24 cellular contexts compared by ENCODE assay signal in the genomic region with DNA sequence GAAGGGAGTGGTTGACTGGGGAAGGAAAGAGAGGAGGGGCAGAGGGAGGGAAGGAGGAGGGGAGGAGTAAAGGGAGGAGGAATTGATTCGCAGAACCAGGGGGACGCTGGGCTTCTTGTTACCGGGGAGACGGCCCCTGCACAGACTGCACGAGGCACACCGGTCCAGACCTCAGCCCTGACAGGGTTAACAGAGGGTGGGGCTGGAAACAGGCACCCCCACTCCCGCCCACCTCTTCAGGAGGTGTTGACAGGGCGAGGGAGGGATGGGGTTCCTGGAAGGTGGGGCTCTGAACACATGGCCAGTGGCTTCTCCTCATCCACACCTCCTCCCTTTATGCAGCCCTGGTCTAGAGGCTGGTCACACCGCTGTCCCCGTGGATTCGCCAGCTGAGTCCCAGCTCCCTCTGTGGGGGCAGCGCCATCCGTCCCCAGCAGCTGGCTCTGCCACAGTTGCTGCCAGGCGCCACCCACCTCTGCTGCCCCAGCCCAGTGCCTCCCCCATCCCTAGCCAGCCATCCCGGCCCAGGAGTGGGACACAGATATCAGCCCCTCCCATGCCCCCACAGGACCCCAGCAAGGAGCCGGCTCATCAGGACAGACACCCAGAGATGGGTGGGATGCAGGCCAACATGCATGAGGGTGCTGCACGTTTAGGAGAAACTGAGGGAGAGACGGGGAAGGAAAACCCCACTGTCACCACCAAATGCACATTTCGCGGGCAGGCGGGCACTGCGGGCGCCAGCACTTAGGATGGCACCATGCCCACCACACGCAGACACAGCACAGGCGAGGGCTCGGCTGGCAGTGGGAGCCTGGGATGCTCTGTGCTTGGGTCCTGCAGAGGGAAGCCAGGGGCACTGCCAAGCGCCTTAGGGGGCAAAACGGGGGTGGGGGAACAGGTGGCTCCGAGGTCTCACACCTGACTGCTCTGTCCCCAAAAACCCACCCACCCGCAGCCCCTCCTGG.
DNase-seq lines count a peak whose midpoint lies in the region; ATAC-seq and TF ChIP-seq lines count a peak whose summit lies in the region.
"Had no signal": no experiment of that assay in that cellular context is flagged by ENCODE, and none has a peak within 500 bp of the region (broad histone marks: within the 10 kb centered on the region; RNA-seq: fewer than 3 reads in every experiment).

No MANE protein-coding gene starts in this region.

- TF ChIP-seq RAD21 in neural cell (conservative IDR thresholded peaks at IDR 0.05): no peak

- H3K4me1 Mint-ChIP-seq in GM23338: peaks cover 9% of the 10 kb centered on the region
- H3K4me1 Mint-ChIP-seq in chondrocyte (ENCODE audit: low read depth): no peaks in the 10 kb centered on the region
- H3K4me1 Mint-ChIP-seq: CD8-positive, alpha-beta memory T cell; naive thymus-derived CD8-positive, alpha-beta T cell had no signal

- TF ChIP-seq CTCF in GM23338 (conservative IDR thresholded peaks at IDR 0.05; ENCODE audit: low read depth in 2 of 2) (no peak), chondrocyte (IDR thresholded peaks at IDR 0.05) (no peak), neural cell (IDR thresholded peaks at IDR 0.05; ENCODE audit: poor library complexity, severe bottlenecking) (no peak)

- H3K9ac ChIP-seq in BLaER1 (0 out of 2 replicates have a peak overlapping the region, but pooled peaks have one; percentile 57), neural cell (ENCODE audit: low read length) (peak overlapping the region; percentile 7)

- H3K4me3 ChIP-seq in BLaER1: no peak overlapping the region
- no peak overlapping the region for H3K4me3 ChIP-seq in GM23338
- H3K4me3 ChIP-seq in neural cell (ENCODE audit: low read length): no peak overlapping the region
- H3K4me3 ChIP-seq: stomach, upper lobe of left lung had no signal

- H2AFZ ChIP-seq in GM23338: no peak overlapping the region
- no peak overlapping the region for H2AFZ ChIP-seq in neural cell (ENCODE audit: low read depth, low read length)

- H3K4me3 Mint-ChIP-seq in GM23338: no peak overlapping the region
- H3K4me3 Mint-ChIP-seq in chondrocyte (ENCODE audit: unreplicated experiment): no peak overlapping the region
- H3K4me3 Mint-ChIP-seq: CD8-positive, alpha-beta memory T cell; naive thymus-derived CD8-positive, alpha-beta T cell; T-helper 1 cell treated with Interleukin-12 subunit alpha and Interleukin-12 subunit beta and Interleukin-4 antibody, amounts not matched to agents 30 μg/mL and 1 μg/mL, for 36 hours had no signal

- DNase-seq in GM23338 (ENCODE audit: low spot score): no peak
- DNase-seq in chondrocyte (ENCODE audit: low spot score): peak; percentile 86
- no peak for DNase-seq in stimulated activated naive CD4-positive, alpha-beta T cell (lab: John Stamatoyannopoulos, UW)
- DNase-seq in KBM-7: no peak
- no peak for DNase-seq in T-helper 9 cell
- DNase-seq: activated CD4-positive, alpha-beta T cell treated with anti-CD3 and anti-CD28 coated beads, Interleukin-2, amount 50 U/mL, for 48 hours; activated T-cell treated with anti-CD3 and anti-CD28 coated beads, Interleukin-2, amount 50 U/mL, for 1 hour; CD8-positive, alpha-beta memory T cell; DMS79 treated with DMSO at 0.1 percent for 48 hours; foreskin melanocyte; mesenchymal stem cell; naive thymus-derived CD8-positive, alpha-beta T cell; NCI-H1105; NCI-H2171; PC-3; small intestine; stimulated activated CD4-positive, alpha-beta T cell treated with anti-CD3 and anti-CD28 coated beads, Interleukin-2, amount 100 ng/mL, for 48 hours; stomach; upper lobe of left lung had no signal

- no peaks in the 10 kb centered on the region for H3K27me3 ChIP-seq in BLaER1
- H3K27me3 ChIP-seq in GM23338 (ENCODE audit: insufficient read depth): no peaks in the 10 kb centered on the region
- no peaks in the 10 kb centered on the region for H3K27me3 ChIP-seq in neural cell (ENCODE audit: insufficient read depth, low read depth, low read length)
- H3K27me3 ChIP-seq: upper lobe of left lung had no signal

- no peaks in the 10 kb centered on the region for H3K9me2 ChIP-seq in GM23338 (ENCODE audit: insufficient read depth)
- H3K9me2 ChIP-seq in neural cell (ENCODE audit: insufficient read depth, low read length): no peaks in the 10 kb centered on the region

- in situ Hi-C loops in KBM-7 (cut with MboI; ENCODE audit: low pct_unique_long_range_greater_than_20kb, low sequenced_read_pairs): no loop called here

- H3K9me3 ChIP-seq in BLaER1 (no peaks in the 10 kb centered on the region; the same call in 1 of the 2 replicates), neural cell (ENCODE audit: low read length) (no peaks in the 10 kb centered on the region)
- H3K9me3 ChIP-seq: stomach, upper lobe of left lung had no signal

- no peak for TF ChIP-seq EP300 in neural cell (conservative IDR thresholded peaks at IDR 0.05; ENCODE audit: poor library complexity, severe bottlenecking)

- peaks cover 4% of the 10 kb centered on the region for H3K27me3 Mint-ChIP-seq in GM23338 (ENCODE audit: insufficient read depth, low read depth, poor library complexity)
- H3K27me3 Mint-ChIP-seq in chondrocyte (ENCODE audit: low read depth): peaks cover 27% of the 10 kb centered on the region

- peak; percentile 67 for ATAC-seq in GM23338
- no peak for ATAC-seq in HG03039 (IDR thresholded peaks at IDR 0.05; ENCODE audit: unreplicated experiment)
- ATAC-seq: naive thymus-derived CD8-positive, alpha-beta T cell; PC-3 had no signal

- no peak overlapping the region for H3K27ac Mint-ChIP-seq in GM23338
- no peak overlapping the region for H3K27ac Mint-ChIP-seq in chondrocyte (ENCODE audit: unreplicated experiment)
- H3K27ac Mint-ChIP-seq: CD8-positive, alpha-beta memory T cell; naive thymus-derived CD8-positive, alpha-beta T cell; T-helper 1 cell treated with Interleukin-12 subunit alpha and Interleukin-12 subunit beta and Interleukin-4 antibody, amounts not matched to agents 30 μg/mL and 1 μg/mL, for 36 hours had no signal

- H3K4me2 ChIP-seq in BLaER1 (peak overlapping the region; percentile 88), GM23338 (no peak overlapping the region), neural cell (ENCODE audit: low read length) (no peak overlapping the region)

- H3K79me2 ChIP-seq in GM23338 (replicated peaks; ENCODE audit: insufficient read depth) (no peaks in the 10 kb centered on the region), neural cell (replicated peaks; ENCODE audit: insufficient read depth, low read length) (no peaks in the 10 kb centered on the region)

- H3K4me1 ChIP-seq in BLaER1: peaks cover 68% of the 10 kb centered on the region
- H3K4me1 ChIP-seq in GM23338 (ENCODE audit: insufficient read depth): 0 out of 2 replicates have a peak, but pooled peaks cover 3% of the 10 kb centered on the region
- H3K4me1 ChIP-seq: upper lobe of left lung had no signal

- H3F3A ChIP-seq in GM23338 (replicated peaks; ENCODE audit: low read depth) (no peaks in the 10 kb centered on the region), neural cell (ENCODE audit: insufficient read depth, low read length, poor library complexity, severe bottlenecking) (no peaks in the 10 kb centered on the region)

- no peaks in the 10 kb centered on the region for H3K9me3 Mint-ChIP-seq in GM23338
- no peaks in the 10 kb centered on the region for H3K9me3 Mint-ChIP-seq in chondrocyte (ENCODE audit: low read depth)
- H3K9me3 Mint-ChIP-seq: CD8-positive, alpha-beta memory T cell; T-helper 1 cell treated with Interleukin-12 subunit alpha and Interleukin-12 subunit beta and Interleukin-4 antibody, amounts not matched to agents 30 μg/mL and 1 μg/mL, for 36 hours had no signal

- no peaks in the 10 kb centered on the region for H3K36me3 ChIP-seq in BLaER1
- H3K36me3 ChIP-seq in GM23338 (ENCODE audit: insufficient read depth): no peaks in the 10 kb centered on the region
- H3K36me3 ChIP-seq in neural cell (ENCODE audit: insufficient read depth, low read length): no peaks in the 10 kb centered on the region
- H3K36me3 ChIP-seq: stomach, upper lobe of left lung had no signal

- H3K27ac ChIP-seq in BLaER1 (no peak overlapping the region), GM23338 (ENCODE audit: low read depth) (no peak overlapping the region), neural cell (ENCODE audit: low read length) (no peak overlapping the region)
- H3K27ac ChIP-seq: stomach, upper lobe of left lung, VCaP had no signal

- H4K20me1 ChIP-seq in BLaER1: no peaks in the 10 kb centered on the region
- H4K20me1 ChIP-seq in GM23338 (replicated peaks; ENCODE audit: insufficient read depth): no peaks in the 10 kb centered on the region
- no peaks in the 10 kb centered on the region for H4K20me1 ChIP-seq in neural cell (ENCODE audit: insufficient read depth)

- H3K36me3 Mint-ChIP-seq in GM23338 (ENCODE audit: low read depth) (no peaks in the 10 kb centered on the region), chondrocyte (ENCODE audit: low read depth) (no peaks in the 10 kb centered on the region)

TF ChIP-seq in GM23338, 12 proteins besides CTCF, POLR2A, EP300 and RAD21 (continues in another document):
- TF ChIP-seq NANOG (IDR thresholded peaks at IDR 0.05; ENCODE audit: borderline replicate concordance) (no peak), EZH2phosphoT487 (IDR thresholded peaks at IDR 0.05; ENCODE audit: unreplicated experiment) (no peak), CREB1 (CRISPR knock-in tag; IDR thresholded peaks at IDR 0.05; ENCODE audit: low read depth) (no peak)
- TF ChIP-seq, protein P1, sequence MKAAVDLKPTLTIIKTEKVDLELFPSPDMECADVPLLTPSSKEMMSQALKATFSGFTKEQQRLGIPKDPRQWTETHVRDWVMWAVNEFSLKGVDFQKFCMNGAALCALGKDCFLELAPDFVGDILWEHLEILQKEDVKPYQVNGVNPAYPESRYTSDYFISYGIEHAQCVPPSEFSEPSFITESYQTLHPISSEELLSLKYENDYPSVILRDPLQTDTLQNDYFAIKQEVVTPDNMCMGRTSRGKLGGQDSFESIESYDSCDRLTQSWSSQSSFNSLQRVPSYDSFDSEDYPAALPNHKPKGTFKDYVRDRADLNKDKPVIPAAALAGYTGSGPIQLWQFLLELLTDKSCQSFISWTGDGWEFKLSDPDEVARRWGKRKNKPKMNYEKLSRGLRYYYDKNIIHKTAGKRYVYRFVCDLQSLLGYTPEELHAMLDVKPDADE (IDR thresholded peaks at IDR 0.05): no peak

TF ChIP-seq in neural cell, 6 proteins besides CTCF, POLR2A, EP300 and RAD21 (continues in another document):
- no peak for TF ChIP-seq POLR2AphosphoS5 (IDR thresholded peaks at IDR 0.05)
